ENCODE assay signal across 11 cellular contexts in the genomic region with DNA sequence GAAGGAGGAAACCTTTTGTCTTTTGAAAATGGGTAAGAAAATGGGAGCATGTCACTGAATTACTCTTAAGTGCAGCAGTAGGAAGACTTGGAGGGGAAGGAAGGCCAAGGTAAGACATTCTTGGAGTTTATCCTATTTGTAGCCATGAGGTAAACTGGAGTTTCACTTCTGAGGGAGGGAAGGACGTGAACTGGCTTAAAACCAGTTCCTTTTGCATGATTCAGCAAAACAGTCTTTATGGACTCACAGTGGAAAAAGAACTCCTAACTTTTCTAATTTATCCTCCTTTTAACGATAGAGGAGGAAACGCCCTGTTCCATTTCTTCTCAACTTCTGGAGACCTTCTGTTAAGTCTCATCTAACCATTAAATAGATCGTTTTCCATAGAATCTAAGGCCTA. TPM values are rescaled to one million over a fixed set of nuclear protein-coding genes. Genes with fewer than 3 reads are reported as not detected.
DNase-seq lines count a peak whose midpoint lies in the region; ATAC-seq, FAIRE-seq and TF ChIP-seq lines count a peak whose summit lies in the region.
"Had no signal": no experiment of that assay in that cellular context is flagged by ENCODE, and none has a peak within 500 bp of the region (broad histone marks: within the 10 kb centered on the region; RNA-seq: fewer than 3 reads in every experiment).

No MANE protein-coding gene starts in this region.

- H4K20me1 ChIP-seq in HepG2 (ENCODE audit: insufficient read depth, low read length) = peaks cover 19% of the 10 kb centered on the region

- H2AFZ ChIP-seq in HepG2 (ENCODE audit: low read length) = no peak overlapping the region

- H3K36me3 ChIP-seq in HepG2 (replicated peaks in 1 of 2; ENCODE audit: control insufficient read depth in 1 of 2, insufficient read depth in 2 of 2, low read length in 2 of 2) = peaks cover 11 to 40% of the 10 kb centered on the region in 2 experiments

- in situ Hi-C loops in HepG2 (cut with HindIII; ENCODE audit: extremely low pct_ligation_motif_present, low pct_unique_long_range_greater_than_20kb) = no loop called here

- CTCF ChIA-PET in HepG2 (lab: Yijun Ruan, JAX; ENCODE audit: low intra/inter-chr PET ratio, low total read pairs) = no interaction called here

- no peak for FAIRE-seq in HepG2 (lab: Jason Lieb, UNC)

- H3K4me1 Mint-ChIP-seq in stimulated activated naive CD8-positive, alpha-beta T cell treated with anti-CD3 and anti-CD28 coated beads, Interleukin-15, Interleukin-2, amounts not matched to agents 100 ng/mL and 50 ng/mL, for 24 hours (ENCODE audit: low read depth) = peaks cover 50% of the 10 kb centered on the region
- H3K4me1 Mint-ChIP-seq in stimulated activated naive CD8-positive, alpha-beta T cell treated with anti-CD3 and anti-CD28 coated beads, Interleukin-15, amount 100 ng/mL, for 72 hours = peaks cover 52% of the 10 kb centered on the region
- peaks cover 47% of the 10 kb centered on the region for H3K4me1 Mint-ChIP-seq in brain

- H3K9me3 ChIP-seq in HepG2 (ENCODE audit: low read length) = no peaks in the 10 kb centered on the region

- TF ChIP-seq EP300 in HepG2 (IDR thresholded peaks at IDR 0.05; ENCODE audit: low read depth in 2 of 2, low read length in 2 of 2) = no peak
- no peak for TF ChIP-seq EP300 in HepG2 (CRISPR knock-in tag; IDR thresholded peaks at IDR 0.05; ENCODE audit: borderline replicate concordance)

- ATAC-seq in stimulated activated naive CD8-positive, alpha-beta T cell treated with anti-CD3 and anti-CD28 coated beads, Interleukin-15, amount 100 ng/mL, for 72 hours = no peak
- ATAC-seq in HepG2 = no peak
- ATAC-seq in GM21381 (IDR thresholded peaks at IDR 0.05; ENCODE audit: unreplicated experiment) = no peak
- ATAC-seq in GM21367 (IDR thresholded peaks at IDR 0.05; ENCODE audit: unreplicated experiment) = no peak

- TF ChIP-seq POLR2A in HepG2 (IDR thresholded peaks at IDR 0.05; ENCODE audit: insufficient read depth in 1 of 2, low read depth in 2 of 2, low read length in 2 of 2) = no peak

- WGBS in HepG2 (ENCODE audit: low lambda C conversion rate) = 92% methylated on average over 4 of the region's 4 CpGs

- H3K4me3 Mint-ChIP-seq in stimulated activated naive CD8-positive, alpha-beta T cell treated with anti-CD3 and anti-CD28 coated beads, Interleukin-15, Interleukin-2, amounts not matched to agents 100 ng/mL and 50 ng/mL, for 24 hours = peak overlapping the region; percentile 84
- H3K4me3 Mint-ChIP-seq in stimulated activated naive CD8-positive, alpha-beta T cell treated with anti-CD3 and anti-CD28 coated beads, Interleukin-15, amount 100 ng/mL, for 72 hours = peak overlapping the region in 1 of 2 donors; percentile 46
- peak overlapping the region; percentile 89 to 94 (median 93) for H3K4me3 Mint-ChIP-seq in brain

- H3K79me2 ChIP-seq in HepG2 (ENCODE audit: insufficient read depth, low read length) = peaks cover 63% of the 10 kb centered on the region

- H3K27ac ChIP-seq in HepG2 (ENCODE audit: extremely low read length, insufficient read depth, low read length) = no peak overlapping the region

- H3K9me3 Mint-ChIP-seq in stimulated activated naive CD8-positive, alpha-beta T cell treated with anti-CD3 and anti-CD28 coated beads, Interleukin-15, Interleukin-2, amounts not matched to agents 100 ng/mL and 50 ng/mL, for 24 hours = no peaks in the 10 kb centered on the region
- H3K9me3 Mint-ChIP-seq in stimulated activated naive CD8-positive, alpha-beta T cell treated with anti-CD3 and anti-CD28 coated beads, Interleukin-15, amount 100 ng/mL, for 72 hours = no peaks in the 10 kb centered on the region
- H3K9me3 Mint-ChIP-seq in brain = no peaks in the 10 kb centered on the region

- H3K27ac Mint-ChIP-seq in stimulated activated naive CD8-positive, alpha-beta T cell treated with anti-CD3 and anti-CD28 coated beads, Interleukin-15, Interleukin-2, amounts not matched to agents 100 ng/mL and 50 ng/mL, for 24 hours = peak overlapping the region; percentile 69
- no peak overlapping the region for H3K27ac Mint-ChIP-seq in stimulated activated naive CD8-positive, alpha-beta T cell treated with anti-CD3 and anti-CD28 coated beads, Interleukin-15, amount 100 ng/mL, for 72 hours
- H3K27ac Mint-ChIP-seq in brain = peak overlapping the region in 3 of 5 experiments; percentile 45 to 91 (median 57)

- H3K4me2 ChIP-seq in HepG2 (ENCODE audit: low read depth, low read length) = peak overlapping the region; percentile 98

- H3K27me3 Mint-ChIP-seq in stimulated activated naive CD8-positive, alpha-beta T cell treated with anti-CD3 and anti-CD28 coated beads, Interleukin-15, Interleukin-2, amounts not matched to agents 100 ng/mL and 50 ng/mL, for 24 hours = no peaks in the 10 kb centered on the region
- no peaks in the 10 kb centered on the region for H3K27me3 Mint-ChIP-seq in stimulated activated naive CD8-positive, alpha-beta T cell treated with anti-CD3 and anti-CD28 coated beads, Interleukin-15, amount 100 ng/mL, for 72 hours
- H3K27me3 Mint-ChIP-seq in brain = no peaks in the 10 kb centered on the region

- peak overlapping the region; percentile 2 to 96 (median 77); a peak in 4 of 6 replicates for H3K4me3 ChIP-seq in HepG2 (replicated peaks in 1 of 3; ENCODE audit: insufficient read depth in 1 of 3, low read depth in 2 of 3, low read length in 3 of 3)

- H3K27me3 ChIP-seq in HepG2 (ENCODE audit: control insufficient read depth in 1 of 2, insufficient read depth in 2 of 2, low read length in 2 of 2) = no peaks in the 10 kb centered on the region; a peak in 1 of 5 replicates

- TF ChIP-seq CTCF in brain (conservative IDR thresholded peaks at IDR 0.05) (no peak), HepG2 (CRISPR knock-in tag; IDR thresholded peaks at IDR 0.05) (no peak)

- H3K9ac ChIP-seq in HepG2 (ENCODE audit: insufficient read depth, low read depth, low read length) = peak overlapping the region; percentile 19; the same call in 1 of the 2 replicates

- H3K36me3 Mint-ChIP-seq in stimulated activated naive CD8-positive, alpha-beta T cell treated with anti-CD3 and anti-CD28 coated beads, Interleukin-15, Interleukin-2, amounts not matched to agents 100 ng/mL and 50 ng/mL, for 24 hours (ENCODE audit: low read depth) = peaks cover 50% of the 10 kb centered on the region
- peaks cover 53% of the 10 kb centered on the region for H3K36me3 Mint-ChIP-seq in brain

- DNase-seq in stimulated activated naive CD8-positive, alpha-beta T cell treated with anti-CD3 and anti-CD28 coated beads, Interleukin-15, amount 100 ng/mL, for 72 hours = no peak
- DNase-seq in HepG2 (ENCODE audit: low spot score) (no peak), GDM1 (lab: John Stamatoyannopoulos, UW) (no peak), NCI-H2227 (lab: John Stamatoyannopoulos, UW; ENCODE audit: unreplicated experiment) (no peak)
- DNase-seq: activated gamma-delta T cell treated with Interleukin-2 at 50 U/mL for 16 hours, islet precursor cell, NCI-H1930 had no signal

- intact Hi-C loops in HepG2 (cut with micrococcal nuclease; ENCODE audit: unreplicated experiment) = no loop called here

- no TSS peak for BruUV-seq in HepG2 (replicated peaks; lab: Mats Ljungman, UMichigan)

- peaks cover 45% of the 10 kb centered on the region for H3K4me1 ChIP-seq in HepG2 (ENCODE audit: insufficient read depth, low read length)

- POLR2A ChIA-PET in HepG2 (lab: Yijun Ruan, JAX) = no interaction called here

- no peak for TF ChIP-seq RAD21 in HepG2 (CRISPR knock-in tag; IDR thresholded peaks at IDR 0.05)

TF ChIP-seq in HepG2, 621 proteins besides CTCF, POLR2A, EP300 and RAD21:
- no peak for TF ChIP-seq ZNF788 (CRISPR knock-in tag; IDR thresholded peaks at IDR 0.05; ENCODE audit: borderline replicate concordance)
- no peak for TF ChIP-seq SIX1 (CRISPR knock-in tag; IDR thresholded peaks at IDR 0.05; ENCODE audit: borderline replicate concordance)
- TF ChIP-seq MAFK (conservative IDR thresholded peaks at IDR 0.05 in 1 of 2, IDR thresholded peaks at IDR 0.05 in 1 of 2; ENCODE audit: low read length in 2 of 2) = peak; percentile 67 to 69
- no peak for TF ChIP-seq ATRX (CRISPR knock-in tag; IDR thresholded peaks at IDR 0.05; ENCODE audit: borderline replicate concordance)
- peak; percentile 65; the same call in 1 of the 2 replicates for TF ChIP-seq NFE2L2 (IDR thresholded peaks at IDR 0.05; ENCODE audit: low read length)
- TF ChIP-seq RARA (CRISPR knock-in tag; IDR thresholded peaks at IDR 0.05) = no peak

RNA-seq across cellular contexts. Expression of gene PRDX6, which starts 2.5 kb away (rescaled TPM):
- polyA plus RNA-seq in brain (ENCODE audit: insufficient read depth, low read depth, low replicate concordance) = 218 TPM
- 309 and 409 TPM in 2 replicates for total RNA-seq in HepG2 (2016; rRNA removed; fragmentation: Illumina TruSeq; extraction: Trizol)
- 101 and 108 TPM in 2 replicates for total RNA-seq in HepG2 (2016; cell fraction: cytosol; rRNA removed; fragmentation: Illumina TruSeq; extraction: Trizol; ENCODE audit: low read depth)
- 290 and 420 TPM in 2 replicates for total RNA-seq in HepG2 (2016; cell fraction: insoluble cytoplasmic fraction; rRNA removed; fragmentation: Illumina TruSeq; extraction: Trizol)
- total RNA-seq in HepG2 (2016; cell fraction: membrane; rRNA removed; fragmentation: Illumina TruSeq; extraction: Trizol) = 163 and 164 TPM in 2 replicates
- total RNA-seq in HepG2 (2016; cell fraction: nucleus; rRNA removed; fragmentation: Illumina TruSeq; extraction: Trizol) = 158 and 162 TPM in 2 replicates
- 182 and 224 TPM in 2 replicates for polyA plus RNA-seq in HepG2 (2011; rRNA removed)
- polyA plus RNA-seq in HepG2 (2011; cell fraction: cytosol; rRNA removed) = 148 and 182 TPM in 2 replicates
- polyA plus RNA-seq in HepG2 (2011; cell fraction: nucleus; rRNA removed) = 77.5 and 98.5 TPM in 2 replicates
- polyA plus RNA-seq in HepG2 (2012) = 214 and 298 TPM in 2 replicates
- 220 and 232 TPM in 2 replicates for polyA plus RNA-seq in HepG2 (2016; cell fraction: cytosol; fragmentation: Illumina TruSeq; extraction: Trizol; ENCODE audit: low read depth)
- 592 and 617 TPM in 2 replicates for polyA plus RNA-seq in HepG2 (2016; cell fraction: insoluble cytoplasmic fraction; fragmentation: Illumina TruSeq; extraction: Trizol; ENCODE audit: low read depth)
- polyA plus RNA-seq in HepG2 (2016; cell fraction: membrane; fragmentation: Illumina TruSeq; extraction: Trizol; ENCODE audit: low read depth) = 227 and 237 TPM in 2 replicates
- polyA plus RNA-seq in HepG2 (2016; cell fraction: nucleus; fragmentation: Illumina TruSeq; extraction: Trizol; ENCODE audit: insufficient read depth, low read depth) = 302 and 311 TPM in 2 replicates
- 405 and 1,001 TPM in 2 replicates for polyA minus RNA-seq in HepG2 (2011; rRNA and poly(A)+ RNA removed; ENCODE audit: low replicate concordance)
- polyA minus RNA-seq in HepG2 (2011; cell fraction: cytosol; rRNA and poly(A)+ RNA removed) = 141 and 192 TPM in 2 replicates
- polyA minus RNA-seq in HepG2 (2011; cell fraction: nucleus; rRNA and poly(A)+ RNA removed) = 97.6 and 120 TPM in 2 replicates

Comparison
In these comparisons a context has a peak if more than half of its experiments do, and no peak if none do; other contexts are left out.
1. H3K27ac Mint-ChIP-seq: peak in stimulated activated naive CD8-positive, alpha-beta T cell treated with anti-CD3 and anti-CD28 coated beads, Interleukin-15, Interleukin-2, amounts not matched to agents 100 ng/mL and 50 ng/mL, for 24 hours (single experiment) and brain (3 of 5); none in stimulated activated naive CD8-positive, alpha-beta T cell treated with anti-CD3 and anti-CD28 coated beads, Interleukin-15, amount 100 ng/mL, for 72 hours (0 of 2).